ENCODE assay signal across 17 cellular contexts in genomic region chr22:36768616-36769015, GRCh38. TPM values are rescaled to one million over a fixed set of nuclear protein-coding genes. Genes with fewer than 3 reads are reported as not detected.
DNase-seq lines count a peak whose midpoint lies in the region; ATAC-seq and TF ChIP-seq lines count a peak whose summit lies in the region.
"Had no signal": no experiment of that assay in that cellular context is flagged by ENCODE, and none has a peak within 500 bp of the region (broad histone marks: within the 10 kb centered on the region; RNA-seq: fewer than 3 reads in every experiment).

No MANE protein-coding gene starts in this region.

- TF ChIP-seq EP300 in sigmoid colon (IDR thresholded peaks at IDR 0.05), result no peak

- no peak overlapping the region for H3K27ac Mint-ChIP-seq in GM23338

- TF ChIP-seq CTCF in RWPE2 (IDR thresholded peaks at IDR 0.05; ENCODE audit: poor library complexity, severe bottlenecking) (no peak), sigmoid colon (IDR thresholded peaks at IDR 0.05) (no peak), GM23338 (conservative IDR thresholded peaks at IDR 0.05; ENCODE audit: low read depth in 2 of 2) (no peak), testis (IDR thresholded peaks at IDR 0.05) (no peak)

- ATAC-seq in right cardiac atrium, result no peak
- no peak for ATAC-seq in RWPE2 (ENCODE audit: low read depth)
- no peak for ATAC-seq in GM23338

- intact Hi-C loops in cardiac septum (cut with DNase I) (no loop called here), right cardiac atrium (cut with DNase I) (loop anchor here in 1 of 4 donors (10.0 kb wide), 1 partner anchor 214 kb away; no protein-coding TSS in a partner anchor), sigmoid colon (cut with DNase I) (no loop called here), testis (cut with DNase I; ENCODE audit: low total_unique reads) (no loop called here)

- no peak overlapping the region for H3K4me3 Mint-ChIP-seq in GM23338
- H3K4me3 Mint-ChIP-seq: CD4-positive, alpha-beta memory T cell had no signal

- H3K9me3 Mint-ChIP-seq in GM23338, result no peaks in the 10 kb centered on the region
- H3K9me3 Mint-ChIP-seq: CD4-positive, alpha-beta memory T cell had no signal

- H3K27me3 Mint-ChIP-seq in GM23338 (ENCODE audit: insufficient read depth, low read depth, poor library complexity), result peaks cover 11% of the 10 kb centered on the region
- H3K27me3 Mint-ChIP-seq: CD4-positive, alpha-beta memory T cell had no signal

- H3K9me2 ChIP-seq in GM23338 (ENCODE audit: insufficient read depth), result no peaks in the 10 kb centered on the region

- no peak overlapping the region for H3K27ac ChIP-seq in right cardiac atrium (ENCODE audit: low read length)
- H3K27ac ChIP-seq in RWPE2 (ENCODE audit: poor library complexity, severe bottlenecking), result no peak overlapping the region
- H3K27ac ChIP-seq in sigmoid colon, result no peak overlapping the region
- no peak overlapping the region for H3K27ac ChIP-seq in GM23338 (ENCODE audit: low read depth)
- no peak overlapping the region for H3K27ac ChIP-seq in testis
- H3K27ac ChIP-seq: C4-2B had no signal

- no peaks in the 10 kb centered on the region for H3K27me3 ChIP-seq in right cardiac atrium (ENCODE audit: control insufficient read depth, insufficient read depth)
- H3K27me3 ChIP-seq in RWPE2 (ENCODE audit: insufficient read depth, poor library complexity, severe bottlenecking), result no peaks in the 10 kb centered on the region
- H3K27me3 ChIP-seq in sigmoid colon, result no peaks in the 10 kb centered on the region
- no peaks in the 10 kb centered on the region for H3K27me3 ChIP-seq in GM23338 (ENCODE audit: insufficient read depth)
- no peaks in the 10 kb centered on the region for H3K27me3 ChIP-seq in testis

- 93% methylated on average over 13 of the region's 13 CpGs for WGBS in right cardiac atrium
- WGBS in sigmoid colon, 2 donors, result 96% methylated on average over 13 of the region's 13 CpGs
- 93 to 94% methylated on average over 13 of the region's 13 CpGs for WGBS in testis, 2 donors

- H3F3A ChIP-seq in GM23338 (replicated peaks; ENCODE audit: low read depth), result no peaks in the 10 kb centered on the region

- H3K9me3 ChIP-seq in right cardiac atrium (ENCODE audit: control insufficient read depth, low read length) (no peaks in the 10 kb centered on the region), RWPE2 (ENCODE audit: severe bottlenecking) (no peaks in the 10 kb centered on the region), sigmoid colon (no peaks in the 10 kb centered on the region), testis (no peaks in the 10 kb centered on the region)
- H3K9me3 ChIP-seq: HAP-1 had no signal

- no peaks in the 10 kb centered on the region for H3K36me3 ChIP-seq in RWPE2 (ENCODE audit: low read depth)
- peaks cover 0 to 16% (median 0%) of the 10 kb centered on the region in 4 donors for H3K36me3 ChIP-seq in sigmoid colon
- H3K36me3 ChIP-seq in GM23338 (ENCODE audit: insufficient read depth), result no peaks in the 10 kb centered on the region
- H3K36me3 ChIP-seq in testis (ENCODE audit: low read depth, missing control alignments), result no peaks in the 10 kb centered on the region
- H3K36me3 ChIP-seq: HAP-1 had no signal

- H3K36me3 Mint-ChIP-seq in GM23338 (ENCODE audit: low read depth), result peaks cover 15% of the 10 kb centered on the region; the same call in 2 of the 3 replicates

- no peak overlapping the region for H3K4me3 ChIP-seq in right cardiac atrium (ENCODE audit: low read length)
- no peak overlapping the region for H3K4me3 ChIP-seq in RWPE2 (ENCODE audit: severe bottlenecking)
- no peak overlapping the region for H3K4me3 ChIP-seq in sigmoid colon
- H3K4me3 ChIP-seq in GM23338, result no peak overlapping the region
- no peak overlapping the region for H3K4me3 ChIP-seq in testis
- H3K4me3 ChIP-seq: HAP-1 had no signal

- TF ChIP-seq POLR2A in sigmoid colon (IDR thresholded peaks at IDR 0.05) (no peak), testis (IDR thresholded peaks at IDR 0.05) (no peak)

- peaks cover 25% of the 10 kb centered on the region for H3K4me1 Mint-ChIP-seq in GM23338

- no peak overlapping the region for H3K4me2 ChIP-seq in GM23338

- peaks cover 5% of the 10 kb centered on the region for H3K4me1 ChIP-seq in right cardiac atrium (ENCODE audit: control insufficient read depth, insufficient read depth, low read length)
- H3K4me1 ChIP-seq in RWPE2 (ENCODE audit: insufficient read depth, poor library complexity, severe bottlenecking), result peaks cover 9% of the 10 kb centered on the region
- H3K4me1 ChIP-seq in sigmoid colon, result peaks cover 0 to 14% (median 1%) of the 10 kb centered on the region in 4 donors
- no peaks in the 10 kb centered on the region for H3K4me1 ChIP-seq in GM23338 (ENCODE audit: insufficient read depth)
- no peaks in the 10 kb centered on the region for H3K4me1 ChIP-seq in testis
- H3K4me1 ChIP-seq: HAP-1 had no signal

- H3K79me2 ChIP-seq in GM23338 (replicated peaks; ENCODE audit: insufficient read depth), result no peaks in the 10 kb centered on the region

- H4K20me1 ChIP-seq in GM23338 (replicated peaks; ENCODE audit: insufficient read depth), result no peaks in the 10 kb centered on the region; the same call in 1 of the 2 replicates

- H2AFZ ChIP-seq in GM23338, result no peak overlapping the region

- DNase-seq in cardiac septum (ENCODE audit: low spot score) (peak; percentile 24), right cardiac atrium (no peak), RWPE2 (ENCODE audit: low spot score) (peak; percentile 19), dedifferentiated amniotic fluid mesenchymal stem cell (ENCODE audit: extremely low spot score) (peak; percentile 3), sigmoid colon (peak; percentile 15), GM23338 (ENCODE audit: low spot score) (no peak), testis (no peak), inferior parietal cortex (ENCODE audit: extremely low spot score) (no peak)
- DNase-seq: ACHN; CD4-positive, alpha-beta memory T cell; DMS79 treated with DMSO at 0.1 percent for 48 hours; EL; GOT3 had no signal

TF ChIP-seq in GM23338, 12 proteins besides CTCF, POLR2A, EP300 and RAD21 (continues in another document):
- no peak for TF ChIP-seq ETS1 (IDR thresholded peaks at IDR 0.05)
- no peak for TF ChIP-seq EZH2 (IDR thresholded peaks at IDR 0.05; ENCODE audit: low read depth, unreplicated experiment)
- no peak for TF ChIP-seq ZNF114 (CRISPR knock-in tag; IDR thresholded peaks at IDR 0.05)
- no peak for TF ChIP-seq REST (IDR thresholded peaks at IDR 0.05; ENCODE audit: unreplicated experiment)
- TF ChIP-seq JUNB (IDR thresholded peaks at IDR 0.05; ENCODE audit: unreplicated experiment), result no peak
- TF ChIP-seq NANOG (IDR thresholded peaks at IDR 0.05; ENCODE audit: borderline replicate concordance), result no peak
- TF ChIP-seq EZH2phosphoT487 (IDR thresholded peaks at IDR 0.05; ENCODE audit: unreplicated experiment), result no peak
- no peak for TF ChIP-seq POLR2AphosphoS5 (IDR thresholded peaks at IDR 0.05; ENCODE audit: low read depth)
- TF ChIP-seq ZNF331 (CRISPR knock-in tag; IDR thresholded peaks at IDR 0.05; ENCODE audit: low read depth), result no peak

RNA-seq across cellular contexts. Expression of gene IFT27, which starts 7.3 kb away (rescaled TPM):
- 24.7 TPM for total RNA-seq in cardiac septum
- 10 to 100 TPM; 24.1 to 37.6 (median 32.3) TPM for total RNA-seq in right cardiac atrium
- polyA plus RNA-seq in right cardiac atrium, result 32.5 TPM
- total RNA-seq in sigmoid colon, result 10 to 100 TPM; 15.9 to 27.7 (median 25.1) TPM
- polyA plus RNA-seq in sigmoid colon, result 10 to 100 TPM; 15.0 to 27.9 (median 17.8) TPM
- total RNA-seq in GM23338 (2014; rRNA removed; shearing (Covaris generic)), result 20.3 and 28.5 TPM in 2 replicates
- polyA plus RNA-seq in GM23338 (2016; fragmentation: Nextera tagmentation; extraction: Ambion mirVana), result 63.5 and 67.7 TPM in 2 replicates
- 10 to 100 TPM; 28.2 to 32.4 TPM for total RNA-seq in testis
- polyA plus RNA-seq in testis (ENCODE audit: insufficient read depth, low read depth, low replicate concordance), result 56.3 TPM

RNA-seq across cellular contexts. Expression of gene PVALB, which starts 48.2 kb away (rescaled TPM):
- total RNA-seq in cardiac septum (not detected), right cardiac atrium (not detected), sigmoid colon (not detected), testis (1 to 10 TPM in 1 of 2 donors, not detected in 1; 3.0 TPM)
- polyA plus RNA-seq in right cardiac atrium (not detected), sigmoid colon (not detected), GM23338 (2016; fragmentation: Nextera tagmentation; extraction: Ambion mirVana) (7.9 and 8.6 TPM in 2 replicates), testis (ENCODE audit: insufficient read depth, low read depth, low replicate concordance) (2.3 TPM)
- total RNA-seq in GM23338 (2014; rRNA removed; shearing (Covaris generic)), result not detected in 2 replicates
- total RNA-seq: A172; CD4-positive, alpha-beta memory T cell; HT1080 had no signal
- polyA plus RNA-seq: CD4-positive, alpha-beta memory T cell had no signal

Comparison
In these comparisons a context has a peak if more than half of its experiments do, and no peak if none do; other contexts are left out.
1. DNase-seq: peak in cardiac septum (single experiment), RWPE2 (single experiment), dedifferentiated amniotic fluid mesenchymal stem cell (single experiment) and sigmoid colon (single experiment); none in right cardiac atrium (0 of 3), GM23338 (single experiment), testis (single experiment) and inferior parietal cortex (single experiment).